8 cellular contexts compared by ENCODE assay signal in genomic region chr17:3916013-3916696, GRCh38. TPM values are rescaled to one million over a fixed set of nuclear protein-coding genes. Genes with fewer than 3 reads are reported as not detected.
DNase-seq lines count a peak whose midpoint lies in the region; ATAC-seq and TF ChIP-seq lines count a peak whose summit lies in the region.

P2RX1 (minus strand) TSS chr17:3916465; CDS start chr17:3916225, 240 bp downstream.

- H3K36me3 Mint-ChIP-seq in CD8-positive, alpha-beta memory T cell, result no peaks in the 10 kb centered on the region
- no peaks in the 10 kb centered on the region for H3K36me3 Mint-ChIP-seq in activated naive CD8-positive, alpha-beta T cell treated with anti-CD3 and anti-CD28 coated beads, Interleukin-2, amount 10 ng/mL, durations not matched to agents 7 days and 5 days
- no peaks in the 10 kb centered on the region for H3K36me3 Mint-ChIP-seq in nephron (ENCODE audit: low read depth)

- H3K9me3 Mint-ChIP-seq in CD8-positive, alpha-beta memory T cell, result no peaks in the 10 kb centered on the region
- no peaks in the 10 kb centered on the region for H3K9me3 Mint-ChIP-seq in activated naive CD8-positive, alpha-beta T cell treated with anti-CD3 and anti-CD28 coated beads, Interleukin-2, amount 10 ng/mL, durations not matched to agents 7 days and 5 days
- no peaks in the 10 kb centered on the region for H3K9me3 Mint-ChIP-seq in nephron

- H3K27ac Mint-ChIP-seq in CD8-positive, alpha-beta memory T cell, result peak within 1 kb of the TSS in 7 of 8 donors; percentile 63 to 93 (median 86)
- peak within 1 kb of the TSS; percentile 82 for H3K27ac Mint-ChIP-seq in activated naive CD8-positive, alpha-beta T cell treated with anti-CD3 and anti-CD28 coated beads, Interleukin-2, amount 10 ng/mL, durations not matched to agents 7 days and 5 days
- peak within 1 kb of the TSS in 2 of 3 experiments; percentile 12 to 25 for H3K27ac Mint-ChIP-seq in nephron

- no peak within 1 kb of the TSS for H3K9ac ChIP-seq in PC-3 (ENCODE audit: low read length)

- DNase-seq in CD8-positive, alpha-beta memory T cell, result peak in 3 of 5 donors; percentile 34 to 44 (median 35)
- peak; percentile 70 for DNase-seq in NCI-H226
- DNase-seq in activated naive CD8-positive, alpha-beta T cell treated with anti-CD3 and anti-CD28 coated beads, Interleukin-2, amount 10 ng/mL, durations not matched to agents 7 days and 5 days, result peak; percentile 59
- DNase-seq in DMS 273 treated with DMSO at 0.1 percent for 48 hours (lab: John Stamatoyannopoulos, UW), result no peak
- no peak for DNase-seq in PC-3
- DNase-seq in D341Med (ENCODE audit: low spot score), result no peak
- no peak for DNase-seq in cortex of kidney (lab: John Stamatoyannopoulos, UW)

- H3K9me3 ChIP-seq in CD8-positive, alpha-beta memory T cell (ENCODE audit: low read length), result no peaks in the 10 kb centered on the region
- H3K9me3 ChIP-seq in PC-3 (ENCODE audit: low read length), result no peaks in the 10 kb centered on the region

- ATAC-seq in activated naive CD8-positive, alpha-beta T cell treated with anti-CD3 and anti-CD28 coated beads, Interleukin-2, amount 10 ng/mL, durations not matched to agents 7 days and 5 days (ENCODE audit: low read depth), result peak; percentile 42
- ATAC-seq in PC-3, result no peak

- no peaks in the 10 kb centered on the region for H3K36me3 ChIP-seq in CD8-positive, alpha-beta memory T cell (ENCODE audit: insufficient read depth, low read length)
- no peaks in the 10 kb centered on the region for H3K36me3 ChIP-seq in PC-3 (ENCODE audit: low read depth, low read length)

- H3K4me3 ChIP-seq in CD8-positive, alpha-beta memory T cell (ENCODE audit: low read length), result no peak within 1 kb of the TSS
- H3K4me3 ChIP-seq in PC-3 (ENCODE audit: low read length), result no peak within 1 kb of the TSS

- no peaks in the 10 kb centered on the region for H3K27me3 Mint-ChIP-seq in CD8-positive, alpha-beta memory T cell
- no peaks in the 10 kb centered on the region for H3K27me3 Mint-ChIP-seq in activated naive CD8-positive, alpha-beta T cell treated with anti-CD3 and anti-CD28 coated beads, Interleukin-2, amount 10 ng/mL, durations not matched to agents 7 days and 5 days
- H3K27me3 Mint-ChIP-seq in nephron (ENCODE audit: low read depth), result peaks cover 10% of the 10 kb centered on the region

- TF ChIP-seq CTCF in nephron (IDR thresholded peaks at IDR 0.05; ENCODE audit: unreplicated experiment in 3 of 3) (no peak), PC-3 (conservative IDR thresholded peaks at IDR 0.05; ENCODE audit: low read depth, low read length) (no peak)

- no peaks in the 10 kb centered on the region for H3K9me2 ChIP-seq in PC-3 (replicated peaks; ENCODE audit: low read length)

- intact Hi-C loops in PC-3 (cut with micrococcal nuclease), result no loop called here

- peak within 1 kb of the TSS in 5 of 7 donors; percentile 19 to 35 (median 26) for H3K4me3 Mint-ChIP-seq in CD8-positive, alpha-beta memory T cell
- H3K4me3 Mint-ChIP-seq in activated naive CD8-positive, alpha-beta T cell treated with anti-CD3 and anti-CD28 coated beads, Interleukin-2, amount 10 ng/mL, durations not matched to agents 7 days and 5 days, result peak within 1 kb of the TSS; percentile 44
- no peak within 1 kb of the TSS for H3K4me3 Mint-ChIP-seq in nephron

- no peaks in the 10 kb centered on the region for H3K27me3 ChIP-seq in CD8-positive, alpha-beta memory T cell (ENCODE audit: insufficient read depth, low read length, poor library complexity, severe bottlenecking)
- no peaks in the 10 kb centered on the region for H3K27me3 ChIP-seq in PC-3 (ENCODE audit: low read length)

- no peaks in the 10 kb centered on the region for H3F3A ChIP-seq in PC-3 (ENCODE audit: low read length, unreplicated experiment)

- CTCF ChIA-PET in CD8-positive, alpha-beta memory T cell (lab: Charles Lee), result interaction anchor here (1.0 to 6.3 kb wide), 2 partner anchors 90 to 93 kb away, joined by 3 to 61 read pairs; no protein-coding TSS in a partner anchor
- CTCF ChIA-PET in PC-3 (lab: Charles Lee), result no interaction called here

- BruUV-seq in PC-3 (replicated peaks; lab: Mats Ljungman, UMichigan), result no TSS peak

- POLR2A ChIA-PET in CD8-positive, alpha-beta memory T cell (lab: Charles Lee), result interaction anchor here (0.6 kb wide), 1 partner anchor 72 kb away, joined by 3 read pairs; no protein-coding TSS in a partner anchor
- POLR2A ChIA-PET in activated naive CD8-positive, alpha-beta T cell treated with anti-CD3 and anti-CD28 coated beads, Interleukin-2, amount 10 ng/mL, durations not matched to agents 7 days and 5 days (lab: Charles Lee), result interaction anchor here (0.9 to 2.6 kb wide), 3 partner anchors 49 to 88 kb away, joined by 3 to 28 read pairs (median 5); partner anchors contain the start of gene ATP2A3
- POLR2A ChIA-PET in PC-3 (lab: Charles Lee; ENCODE audit: unreplicated experiment), result no interaction called here

- peaks cover 36 to 46% (median 41%) of the 10 kb centered on the region in 3 donors for H3K4me1 Mint-ChIP-seq in CD8-positive, alpha-beta memory T cell
- peaks cover 31% of the 10 kb centered on the region for H3K4me1 Mint-ChIP-seq in activated naive CD8-positive, alpha-beta T cell treated with anti-CD3 and anti-CD28 coated beads, Interleukin-2, amount 10 ng/mL, durations not matched to agents 7 days and 5 days
- peaks cover 12% of the 10 kb centered on the region for H3K4me1 Mint-ChIP-seq in nephron

- H3K4me1 ChIP-seq in CD8-positive, alpha-beta memory T cell (ENCODE audit: insufficient read depth, low read length), result peaks cover 44% of the 10 kb centered on the region
- no peaks in the 10 kb centered on the region for H3K4me1 ChIP-seq in PC-3 (ENCODE audit: insufficient read depth, low read length)

- peak within 1 kb of the TSS; percentile 34 for H3K27ac ChIP-seq in CD8-positive, alpha-beta memory T cell (ENCODE audit: low read depth, low read length)
- no peak within 1 kb of the TSS for H3K27ac ChIP-seq in PC-3 (ENCODE audit: low read length)

- H3K4me2 ChIP-seq in PC-3 (ENCODE audit: low read length), result no peak within 1 kb of the TSS

- no peak within 1 kb of the TSS for H2AFZ ChIP-seq in PC-3 (ENCODE audit: low read length)

- no peaks in the 10 kb centered on the region for H3K79me2 ChIP-seq in PC-3 (ENCODE audit: low read length)

- H4K20me1 ChIP-seq in PC-3 (ENCODE audit: low read length), result no peaks in the 10 kb centered on the region

RNA-seq across cellular contexts. Expression of gene P2RX1, which starts in this region (rescaled TPM):
- total RNA-seq in CD8-positive, alpha-beta memory T cell, result under 1 TPM; 0.13 to 0.22 TPM
- not detected for polyA plus RNA-seq in CD8-positive, alpha-beta memory T cell
- total RNA-seq in activated naive CD8-positive, alpha-beta T cell treated with anti-CD3 and anti-CD28 coated beads, Interleukin-2, amount 10 ng/mL, durations not matched to agents 7 days and 5 days, result under 1 TPM; 0.82 to 1.00 TPM
- not detected in 2 replicates for total RNA-seq in PC-3 (2014; rRNA removed)

Comparison
In these comparisons a context has a peak if more than half of its experiments do, and no peak if none do; other contexts are left out.
1. Peak in DNase-seq and H3K27ac ChIP-seq in CD8-positive, alpha-beta memory T cell; RNA of the gene not detected or under 1 TPM.
2. Peak in DNase-seq and ATAC-seq in activated naive CD8-positive, alpha-beta T cell treated with anti-CD3 and anti-CD28 coated beads, Interleukin-2, amount 10 ng/mL, durations not matched to agents 7 days and 5 days; RNA of the gene not detected or under 1 TPM.
3. H3K27ac Mint-ChIP-seq: peak in every context shown above with its lines; median percentile 86 in CD8-positive, alpha-beta memory T cell; 82 in activated naive CD8-positive, alpha-beta T cell treated with anti-CD3 and anti-CD28 coated beads, Interleukin-2, amount 10 ng/mL, durations not matched to agents 7 days and 5 days; 18 in nephron.
4. H3K4me3 Mint-ChIP-seq: peak in CD8-positive, alpha-beta memory T cell (5 of 7) and activated naive CD8-positive, alpha-beta T cell treated with anti-CD3 and anti-CD28 coated beads, Interleukin-2, amount 10 ng/mL, durations not matched to agents 7 days and 5 days (single experiment); none in nephron (0 of 3).